16 cellular contexts compared by ENCODE assay signal in the genomic region with DNA sequence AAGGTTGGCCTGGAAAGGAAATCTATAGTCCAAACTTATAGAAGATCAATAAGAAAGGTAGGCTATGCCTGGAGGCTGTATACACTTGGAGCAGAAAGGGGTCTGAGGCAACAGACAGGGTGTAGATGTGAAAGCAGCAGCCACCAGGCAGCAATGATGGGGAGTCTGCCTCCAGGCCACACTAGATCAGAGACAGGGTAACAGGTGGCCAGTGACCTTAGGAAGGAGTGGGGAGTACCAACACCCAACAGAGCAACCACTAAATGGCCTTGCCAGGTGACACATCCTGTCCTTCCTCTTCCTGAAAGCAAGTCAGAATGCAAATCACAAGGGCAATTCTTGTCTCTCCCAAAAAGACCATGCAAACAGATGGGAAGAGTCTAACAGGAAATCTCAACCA. TPM values are rescaled to one million over a fixed set of nuclear protein-coding genes. Genes with fewer than 3 reads are reported as not detected.
DNase-seq lines count a peak whose midpoint lies in the region; ATAC-seq and TF ChIP-seq lines count a peak whose summit lies in the region.
"Had no signal": no experiment of that assay in that cellular context is flagged by ENCODE, and none has a peak within 500 bp of the region (broad histone marks: within the 10 kb centered on the region; RNA-seq: fewer than 3 reads in every experiment).

No MANE protein-coding gene starts in this region.

- H2AFZ ChIP-seq in IMR-90 (replicated peaks; ENCODE audit: low read length, poor library complexity): no peak overlapping the region
- no peak overlapping the region for H2AFZ ChIP-seq in Karpas-422 (ENCODE audit: low read length)
- H2AFZ ChIP-seq: GM23248 had no signal

- H3K27ac ChIP-seq in BLaER1: peak overlapping the region; percentile 2; the same call in 1 of the 2 replicates
- peak overlapping the region; percentile 44; the same call in 1 of the 2 replicates for H3K27ac ChIP-seq in IMR-90 (ENCODE audit: insufficient read depth, low read length)
- no peak overlapping the region for H3K27ac ChIP-seq in Karpas-422 (ENCODE audit: low read length)
- H3K27ac ChIP-seq: 22Rv1, A549, GM23248 had no signal

- peak overlapping the region; percentile 74 for H2AK5ac ChIP-seq in IMR-90 (ENCODE audit: low read depth, low read length)

- H3K9ac ChIP-seq in BLaER1 (no peak overlapping the region), IMR-90 (ENCODE audit: low read depth, low read length) (no peak overlapping the region), Karpas-422 (ENCODE audit: low read length) (no peak overlapping the region)
- H3K9ac ChIP-seq: GM23248 had no signal

- peak overlapping the region; percentile 74 for H2BK120ac ChIP-seq in IMR-90 (ENCODE audit: low read depth, low read length)

- BruUV-seq in IMR-90 (replicated peaks; lab: Mats Ljungman, UMichigan): no TSS peak

- H3K36me3 ChIP-seq in BLaER1: no peaks in the 10 kb centered on the region
- H3K36me3 ChIP-seq in IMR-90 (ENCODE audit: control insufficient read depth, insufficient read depth, low read length): no peaks in the 10 kb centered on the region
- H3K36me3 ChIP-seq in mucosa of descending colon (ENCODE audit: low read depth): no peaks in the 10 kb centered on the region
- H3K36me3 ChIP-seq in Karpas-422 (ENCODE audit: insufficient read depth, low read length): no peaks in the 10 kb centered on the region
- H3K36me3 ChIP-seq: HAP-1 had no signal

- no peaks in the 10 kb centered on the region for H3K9me2 ChIP-seq in Karpas-422 (replicated peaks; ENCODE audit: insufficient read depth, low read length)

- TF ChIP-seq CTCF in IMR-90 (conservative IDR thresholded peaks at IDR 0.05; ENCODE audit: low read depth, low read length) (no peak), mucosa of descending colon (IDR thresholded peaks at IDR 0.05) (no peak)

- H3K9me3 ChIP-seq in BLaER1 (peaks cover 15% of the 10 kb centered on the region), IMR-90 (ENCODE audit: control insufficient read depth, insufficient read depth, low read length) (no peaks in the 10 kb centered on the region), mucosa of descending colon (no peaks in the 10 kb centered on the region), Karpas-422 (ENCODE audit: low read length) (no peaks in the 10 kb centered on the region)
- H3K9me3 ChIP-seq: A549, HAP-1 had no signal

- H2BK20ac ChIP-seq in IMR-90 (ENCODE audit: low read depth, low read length): peak overlapping the region; percentile 42; the same call in 1 of the 2 replicates

- H3K27me3 Mint-ChIP-seq in activated CD4-positive, alpha-beta memory T cell treated with anti-CD3 and anti-CD28 coated beads for 36 hours: no peaks in the 10 kb centered on the region

- no peaks in the 10 kb centered on the region for H3K79me1 ChIP-seq in IMR-90 (ENCODE audit: low read depth in 1 of 2, low read length in 2 of 2)

- H3K14ac ChIP-seq in IMR-90 (replicated peaks; ENCODE audit: low read depth, low read length): 0 out of 2 replicates have a peak overlapping the region, but pooled peaks have one; percentile 70

- POLR2A ChIA-PET in IMR-90 (lab: Charles Lee; ENCODE audit: unreplicated experiment): no interaction called here
- POLR2A ChIA-PET in activated CD4-positive, alpha-beta memory T cell treated with anti-CD3 and anti-CD28 coated beads for 36 hours (lab: Charles Lee): no interaction called here

- H3K79me2 ChIP-seq in Karpas-422 (ENCODE audit: low read length): no peaks in the 10 kb centered on the region

- peak overlapping the region in 1 of 2 experiments; percentile 37; a peak in 2 of 4 replicates for H4K8ac ChIP-seq in IMR-90 (ENCODE audit: low read depth in 2 of 2, low read length in 2 of 2)

- CTCF ChIA-PET in IMR-90 (lab: Yijun Ruan, JAX): no interaction called here
- CTCF ChIA-PET in activated CD4-positive, alpha-beta memory T cell treated with anti-CD3 and anti-CD28 coated beads for 36 hours (lab: Charles Lee): no interaction called here

- no peak overlapping the region for H3K27ac Mint-ChIP-seq in activated CD4-positive, alpha-beta memory T cell treated with anti-CD3 and anti-CD28 coated beads for 36 hours
- H3K27ac Mint-ChIP-seq: CD8-positive, alpha-beta T cell had no signal

- H2BK15ac ChIP-seq in IMR-90 (ENCODE audit: low read depth, low read length): peak overlapping the region; percentile 81

- H3K9me3 Mint-ChIP-seq in activated CD4-positive, alpha-beta memory T cell treated with anti-CD3 and anti-CD28 coated beads for 36 hours: no peaks in the 10 kb centered on the region
- H3K9me3 Mint-ChIP-seq: CD8-positive, alpha-beta T cell had no signal

- intact Hi-C loops in IMR-90 (cut with micrococcal nuclease): no loop called here
- intact Hi-C loops in mucosa of descending colon (cut with DNase I, micrococcal nuclease): no loop called here
- intact Hi-C loops in activated CD4-positive, alpha-beta memory T cell treated with anti-CD3 and anti-CD28 coated beads for 36 hours (cut with micrococcal nuclease): no loop called here

- no peak overlapping the region for H2AK9ac ChIP-seq in IMR-90 (replicated peaks; ENCODE audit: low read depth, low read length, poor library complexity)

- no peak overlapping the region for H3K23ac ChIP-seq in IMR-90 (ENCODE audit: low read depth, low read length)

- in situ Hi-C loops in IMR-90 (cut with MboI; ENCODE audit: low sequenced_read_pairs): no loop called here

- H3K36me3 Mint-ChIP-seq in activated CD4-positive, alpha-beta memory T cell treated with anti-CD3 and anti-CD28 coated beads for 36 hours: no peaks in the 10 kb centered on the region
- H3K36me3 Mint-ChIP-seq: CD8-positive, alpha-beta T cell had no signal

- no peak overlapping the region for H3K56ac ChIP-seq in IMR-90 (ENCODE audit: extremely low read depth, insufficient read depth, low read length)

- H2BK5ac ChIP-seq in IMR-90 (ENCODE audit: low read depth, low read length, poor library complexity, severe bottlenecking): no peak overlapping the region

- H3K27me3 ChIP-seq in BLaER1 (no peaks in the 10 kb centered on the region), IMR-90 (ENCODE audit: control insufficient read depth, insufficient read depth, low read length) (no peaks in the 10 kb centered on the region), Karpas-422 (ENCODE audit: low read length) (no peaks in the 10 kb centered on the region)

- DNase-seq in IMR-90 (no peak), dermis microvascular lymphatic vessel endothelial cell (ENCODE audit: low read depth in 2 of 2) (peak; percentile 18 to 70), mucosa of descending colon (no peak), DMS53 treated with DMSO at 0.1 percent for 48 hours (lab: John Stamatoyannopoulos, UW; ENCODE audit: unreplicated experiment) (no peak), medulla oblongata (ENCODE audit: extremely low spot score) (no peak), Karpas-422 (no peak)
- DNase-seq in activated CD4-positive, alpha-beta memory T cell treated with anti-CD3 and anti-CD28 coated beads for 36 hours: no peak
- DNase-seq: AML-193; Calu3; CD8-positive, alpha-beta T cell; GF-D8; GM23248 had no signal

- H3K4me1 Mint-ChIP-seq in activated CD4-positive, alpha-beta memory T cell treated with anti-CD3 and anti-CD28 coated beads for 36 hours (ENCODE audit: low read depth): no peaks in the 10 kb centered on the region

- H3K9me1 ChIP-seq in IMR-90 (ENCODE audit: insufficient read depth, low read length): peaks cover 2% of the 10 kb centered on the region; the same call in 1 of the 2 replicates

- peak overlapping the region; percentile 84 for H3K18ac ChIP-seq in IMR-90 (ENCODE audit: low read depth, low read length)

- dilution Hi-C loops in IMR-90 (cut with HindIII; ENCODE audit: low sequenced_read_pairs, unreplicated experiment): no loop called here

- H4K5ac ChIP-seq in IMR-90 (ENCODE audit: low read depth, low read length): peak overlapping the region; percentile 73

- peak overlapping the region; percentile 18 for H3K4ac ChIP-seq in IMR-90 (ENCODE audit: low read depth, low read length)

- ATAC-seq in IMR-90 (ENCODE audit: low read depth) (no peak), mucosa of descending colon (peak; percentile 54)
- ATAC-seq: A549; CD8-positive, alpha-beta T cell had no signal

- H4K91ac ChIP-seq in IMR-90 (ENCODE audit: insufficient read depth, low read depth, low read length): no peak overlapping the region

- H4K20me1 ChIP-seq in BLaER1: no peaks in the 10 kb centered on the region
- H4K20me1 ChIP-seq in IMR-90 (ENCODE audit: insufficient read depth, low read length): no peaks in the 10 kb centered on the region; the same call in 1 of the 2 replicates
- H4K20me1 ChIP-seq in Karpas-422 (ENCODE audit: insufficient read depth, low read depth, low read length): no peaks in the 10 kb centered on the region

- no peak overlapping the region for H3K4me3 Mint-ChIP-seq in activated CD4-positive, alpha-beta memory T cell treated with anti-CD3 and anti-CD28 coated beads for 36 hours
- H3K4me3 Mint-ChIP-seq: CD8-positive, alpha-beta T cell had no signal

- peak overlapping the region; percentile 62 for H3K4me2 ChIP-seq in BLaER1
- no peak overlapping the region for H3K4me2 ChIP-seq in IMR-90 (ENCODE audit: low read depth, low read length)
- H3K4me2 ChIP-seq in Karpas-422 (ENCODE audit: low read depth, low read length, poor library complexity, severe bottlenecking): no peak overlapping the region
- H3K4me2 ChIP-seq: A549 had no signal

- no peak for TF ChIP-seq RAD21 in IMR-90 (IDR thresholded peaks at IDR 0.05; ENCODE audit: low read length)

- H3K4me1 ChIP-seq in BLaER1: peaks cover 21% of the 10 kb centered on the region
- peaks cover 31% of the 10 kb centered on the region for H3K4me1 ChIP-seq in IMR-90 (ENCODE audit: control insufficient read depth, insufficient read depth, low read length)
- H3K4me1 ChIP-seq in mucosa of descending colon (ENCODE audit: low read depth): no peaks in the 10 kb centered on the region
- no peaks in the 10 kb centered on the region for H3K4me1 ChIP-seq in Karpas-422 (ENCODE audit: low read length)
- H3K4me1 ChIP-seq: HAP-1 had no signal

- no peak for TF ChIP-seq POLR2A in IMR-90 (IDR thresholded peaks at IDR 0.05; ENCODE audit: low read depth, low read length)

- H3K4me3 ChIP-seq in BLaER1: no peak overlapping the region
- H3K4me3 ChIP-seq in IMR-90 (ENCODE audit: insufficient read depth, low read depth, low read length): no peak overlapping the region
- H3K4me3 ChIP-seq in mucosa of descending colon: no peak overlapping the region
- H3K4me3 ChIP-seq in Karpas-422 (ENCODE audit: low read length): no peak overlapping the region
- H3K4me3 ChIP-seq: A549, GM23248, HAP-1 had no signal

TF ChIP-seq in IMR-90, 13 proteins besides CTCF, POLR2A, EP300 and RAD21 (continues in another document):
- TF ChIP-seq RFX5 (IDR thresholded peaks at IDR 0.05; ENCODE audit: low read depth, low read length) (no peak), MAFK (IDR thresholded peaks at IDR 0.05; ENCODE audit: low read depth, low read length) (no peak)

RNA-seq across cellular contexts. Expression of gene NID2, which starts 46.4 kb away (rescaled TPM):
- 101 and 102 TPM in 2 replicates for total RNA-seq in IMR-90 (2012; rRNA removed)
- 278 and 303 TPM in 2 replicates for polyA plus RNA-seq in IMR-90 (2012; rRNA removed)
- 237 and 279 TPM in 2 replicates for polyA plus RNA-seq in IMR-90 (2012; cell fraction: cytosol; rRNA removed)
- 363 and 859 TPM in 2 replicates for polyA plus RNA-seq in IMR-90 (2012; cell fraction: nucleus; rRNA removed; ENCODE audit: low replicate concordance)
- total RNA-seq in dermis microvascular lymphatic vessel endothelial cell: 37.5 and 40.1 TPM in 2 replicates
- total RNA-seq in mucosa of descending colon: 10 to 100 TPM; 21.7 to 32.5 (median 28.8) TPM
- total RNA-seq in activated CD4-positive, alpha-beta memory T cell treated with anti-CD3 and anti-CD28 coated beads for 36 hours: not detected
- not detected in 2 replicates for total RNA-seq in Karpas-422 (2014; rRNA removed; shearing (Covaris generic); ENCODE audit: low replicate concordance)
- total RNA-seq: Calu3; CD8-positive, alpha-beta T cell had no signal

Comparison
In these comparisons a context has a peak if more than half of its experiments do, and no peak if none do; other contexts are left out.
1. DNase-seq: peak in dermis microvascular lymphatic vessel endothelial cell (2 of 2); none in IMR-90 (single experiment), mucosa of descending colon (0 of 3), activated CD4-positive, alpha-beta memory T cell treated with anti-CD3 and anti-CD28 coated beads for 36 hours (single experiment), DMS53 treated with DMSO at 0.1 percent for 48 hours (single experiment), medulla oblongata (single experiment) and Karpas-422 (single experiment).
2. RNA of gene NID2, which starts 46.4 kb away (total RNA-seq): 101 to 102 TPM in IMR-90, 37.5 to 40.1 TPM in dermis microvascular lymphatic vessel endothelial cell and 21.7 to 32.5 TPM in mucosa of descending colon; not detected in activated CD4-positive, alpha-beta memory T cell treated with anti-CD3 and anti-CD28 coated beads for 36 hours and not detected in Karpas-422; every median in the first group is over 10 times any median in the second.